Comparison of ENCODE assay signal across 11 cellular contexts in genomic region chr2:205754924-205755321, GRCh38.
DNase-seq lines count a peak whose midpoint lies in the region; ATAC-seq and TF ChIP-seq lines count a peak whose summit lies in the region.
"Had no signal": no experiment of that assay in that cellular context is flagged by ENCODE, and none has a peak within 500 bp of the region (broad histone marks: within the 10 kb centered on the region; RNA-seq: fewer than 3 reads in every experiment).

No MANE protein-coding gene starts in this region.

- 35% methylated on average over 5 of the region's 5 CpGs for WGBS in right lobe of liver (ENCODE audit: insufficient coverage, low coverage, low lambda C conversion rate, missing lambda C conversion rate)

- in situ Hi-C loops in GM13976 (cut with MboI; ENCODE audit: low sequenced_read_pairs, unreplicated experiment), result no loop called here

- H3K36me3 ChIP-seq in right lobe of liver, result no peaks in the 10 kb centered on the region

- ATAC-seq in right lobe of liver (peak in 3 of 4 donors; percentile 10 to 47 (median 35)), GM18868 (IDR thresholded peaks at IDR 0.05; ENCODE audit: unreplicated experiment) (no peak), GM21381 (IDR thresholded peaks at IDR 0.05; ENCODE audit: unreplicated experiment) (no peak)

- no peaks in the 10 kb centered on the region for H3K9me3 ChIP-seq in right lobe of liver

- TF ChIP-seq CTCF in brain (conservative IDR thresholded peaks at IDR 0.05) (no peak), right lobe of liver (IDR thresholded peaks at IDR 0.05) (no peak), type B pancreatic cell (conservative IDR thresholded peaks at IDR 0.05) (no peak), GM13976 (IDR thresholded peaks at IDR 0.05; ENCODE audit: borderline replicate concordance, control extremely low read depth, extremely low read depth, insufficient read depth, missing control alignments) (no peak)

- peaks cover 11% of the 10 kb centered on the region for H3K27me3 Mint-ChIP-seq in brain
- H3K27me3 Mint-ChIP-seq in type B pancreatic cell, result no peaks in the 10 kb centered on the region

- peak overlapping the region in 2 of 3 donors; percentile 21 to 43 for H3K27ac ChIP-seq in right lobe of liver
- H3K27ac ChIP-seq: 22Rv1 had no signal

- H3K4me1 ChIP-seq in right lobe of liver, result no peaks in the 10 kb centered on the region

- DNase-seq in DMS 273 (lab: John Stamatoyannopoulos, UW; ENCODE audit: unreplicated experiment) (peak; percentile 59), DMS 273 treated with DMSO at 0.1 percent for 48 hours (lab: John Stamatoyannopoulos, UW) (no peak), right lobe of liver (no peak), type B pancreatic cell (ENCODE audit: extremely low spot score, unreplicated experiment) (no peak), GM13976 (ENCODE audit: low spot score) (no peak)
- DNase-seq: SIG-M5; stimulated activated CD4-positive, alpha-beta T cell treated with anti-CD3 and anti-CD28 coated beads, Interleukin-2, amount 100 ng/mL, for 24 hours had no signal

- peaks cover 43% of the 10 kb centered on the region for H3K4me1 Mint-ChIP-seq in brain
- H3K4me1 Mint-ChIP-seq in type B pancreatic cell (ENCODE audit: unreplicated experiment), result peaks cover 32% of the 10 kb centered on the region

- intact Hi-C loops in right lobe of liver (cut with DNase I), result no loop called here

- peaks cover 39% of the 10 kb centered on the region for H3K36me3 Mint-ChIP-seq in brain
- peaks cover 27% of the 10 kb centered on the region for H3K36me3 Mint-ChIP-seq in type B pancreatic cell

- TF ChIP-seq POLR2A in right lobe of liver (IDR thresholded peaks at IDR 0.05), result no peak

- H3K4me3 Mint-ChIP-seq in brain (peak overlapping the region in 1 of 5 experiments; percentile 42), type B pancreatic cell (peak overlapping the region; percentile 67)

- no peak overlapping the region for H3K4me3 ChIP-seq in right lobe of liver

- peak overlapping the region in 3 of 5 experiments; percentile 17 to 77 (median 76) for H3K27ac Mint-ChIP-seq in brain
- peak overlapping the region; percentile 87 for H3K27ac Mint-ChIP-seq in type B pancreatic cell

- no peaks in the 10 kb centered on the region for H3K27me3 ChIP-seq in right lobe of liver

- no peaks in the 10 kb centered on the region for H3K9me3 Mint-ChIP-seq in brain
- H3K9me3 Mint-ChIP-seq in type B pancreatic cell, result no peaks in the 10 kb centered on the region

Comparison
In these comparisons a context has a peak if more than half of its experiments do, and no peak if none do; other contexts are left out.
1. ATAC-seq: peak in right lobe of liver (3 of 4); none in GM18868 (single experiment) and GM21381 (single experiment).